In genomic region chr9:127112683-127113539, GRCh38 we compare ENCODE assay signal across 21 cellular contexts. TPM values are rescaled to one million over a fixed set of nuclear protein-coding genes. Genes with fewer than 3 reads are reported as not detected.
DNase-seq lines count a peak whose midpoint lies in the region; ATAC-seq and TF ChIP-seq lines count a peak whose summit lies in the region.
"Had no signal": no experiment of that assay in that cellular context is flagged by ENCODE, and none has a peak within 500 bp of the region (broad histone marks: within the 10 kb centered on the region; RNA-seq: fewer than 3 reads in every experiment).

No MANE protein-coding gene starts in this region.

- H3K4me3 Mint-ChIP-seq in CD14-positive monocyte = no peak overlapping the region
- H3K4me3 Mint-ChIP-seq: activated naive CD4-positive, alpha-beta T cell treated with anti-CD3 and anti-CD28 coated beads, Interleukin-2, amount 50 U/mL, for 24 hours; CD4-positive, CD25-positive, alpha-beta regulatory T cell; IgD-negative memory B cell; mesothelial cell of epicardium; T-helper 2 cell treated with Interferon-gamma antibody and Interleukin-4, amounts not matched to agents 5 μg/mL and 100 μg/mL, for 36 hours had no signal

- DNase-seq in DMS53 (lab: John Stamatoyannopoulos, UW) = peak; percentile 47
- no peak for DNase-seq in DMS53 treated with DMSO at 0.1 percent for 48 hours (lab: John Stamatoyannopoulos, UW; ENCODE audit: unreplicated experiment)
- DNase-seq in RWPE2 (ENCODE audit: low spot score) = no peak
- DNase-seq in heart right ventricle = no peak
- DNase-seq in CD14-positive monocyte (ENCODE audit: low spot score) = no peak
- no peak for DNase-seq in 8988T
- DNase-seq: activated CD4-positive, alpha-beta T cell treated with anti-CD3 and anti-CD28 coated beads, Interleukin-2, amount 50 U/mL, for 1 hour; activated T-cell treated with anti-CD3 and anti-CD28 coated beads, Interleukin-2, amount 50 U/mL, for 1 hour; brain microvascular endothelial cell; CD4-positive, CD25-positive, alpha-beta regulatory T cell; effector CD4-positive, alpha-beta T cell; NCI-H1417 treated with DMSO at 0.1 percent for 48 hours; SIG-M5; stimulated activated naive CD4-positive, alpha-beta T cell treated with Interleukin-2 at 50 U/mL for 16 hours had no signal

- WGBS in heart right ventricle, 2 donors = 81 to 82% methylated on average over 9 of the region's 9 CpGs

- ATAC-seq in RWPE2 (ENCODE audit: low read depth) (peak; percentile 64), heart right ventricle (no peak), GM18502 (IDR thresholded peaks at IDR 0.05; ENCODE audit: poor library complexity, unreplicated experiment) (no peak)

- intact Hi-C loops in heart right ventricle (cut with DNase I) (loop anchor here in 1 of 10 donors (5.0 kb wide), 1 partner anchor 131 kb away; no protein-coding TSS in a partner anchor), CD14-positive monocyte (cut with micrococcal nuclease) (no loop called here)

- H3K27ac ChIP-seq in RWPE2 (ENCODE audit: poor library complexity, severe bottlenecking) (no peak overlapping the region), heart right ventricle (peak overlapping the region in 6 of 10 donors; percentile 28 to 62 (median 48)), subcutaneous abdominal adipose tissue (ENCODE audit: low read depth, low read length) (peak overlapping the region; percentile 37)
- H3K27ac ChIP-seq: 22Rv1, brain microvascular endothelial cell had no signal

- peaks cover 4 to 16% (median 7%) of the 10 kb centered on the region in 3 donors for H3K27me3 Mint-ChIP-seq in CD14-positive monocyte (ENCODE audit: low read depth in 3 of 3)
- H3K27me3 Mint-ChIP-seq: activated naive CD4-positive, alpha-beta T cell treated with anti-CD3 and anti-CD28 coated beads, Interleukin-2, amount 50 U/mL, for 24 hours; IgD-negative memory B cell had no signal

- peaks cover 3% of the 10 kb centered on the region for H3K4me1 Mint-ChIP-seq in CD14-positive monocyte
- H3K4me1 Mint-ChIP-seq: mesothelial cell of epicardium had no signal

- H3K27me3 ChIP-seq in RWPE2 (ENCODE audit: insufficient read depth, poor library complexity, severe bottlenecking) (no peaks in the 10 kb centered on the region), heart right ventricle (no peaks in the 10 kb centered on the region), subcutaneous abdominal adipose tissue (ENCODE audit: control insufficient read depth in 5 of 5, insufficient read depth in 4 of 5, low read length in 5 of 5) (no peaks in the 10 kb centered on the region)
- H3K27me3 ChIP-seq: brain microvascular endothelial cell had no signal

- H3K36me3 Mint-ChIP-seq in CD14-positive monocyte = no peaks in the 10 kb centered on the region
- H3K36me3 Mint-ChIP-seq: CD4-positive, CD25-positive, alpha-beta regulatory T cell had no signal

- no peak for TF ChIP-seq CTCF in RWPE2 (IDR thresholded peaks at IDR 0.05; ENCODE audit: poor library complexity, severe bottlenecking)
- no peak for TF ChIP-seq CTCF in heart right ventricle (IDR thresholded peaks at IDR 0.05)
- no peak for TF ChIP-seq CTCF in CD14-positive monocyte (IDR thresholded peaks at IDR 0.05)

- H3K4me1 ChIP-seq in RWPE2 (ENCODE audit: insufficient read depth, poor library complexity, severe bottlenecking) (peaks cover 9% of the 10 kb centered on the region), heart right ventricle (peaks cover 15 to 98% (median 62%) of the 10 kb centered on the region in 9 donors), subcutaneous abdominal adipose tissue (ENCODE audit: control insufficient read depth in 5 of 5, insufficient read depth in 5 of 5, low read length in 5 of 5) (peaks cover 13 to 95% (median 80%) of the 10 kb centered on the region in 5 donors)

- H3K9ac ChIP-seq in subcutaneous abdominal adipose tissue (ENCODE audit: low read length in 5 of 5) = no peak overlapping the region

- H3K9me3 Mint-ChIP-seq in CD14-positive monocyte = no peaks in the 10 kb centered on the region
- H3K9me3 Mint-ChIP-seq: activated naive CD4-positive, alpha-beta T cell treated with anti-CD3 and anti-CD28 coated beads, Interleukin-2, amount 50 U/mL, for 24 hours; CD4-positive, CD25-positive, alpha-beta regulatory T cell; IgD-negative memory B cell; mesothelial cell of epicardium; T-helper 2 cell treated with Interferon-gamma antibody and Interleukin-4, amounts not matched to agents 5 μg/mL and 100 μg/mL, for 36 hours had no signal

- H3K4me3 ChIP-seq in RWPE2 (ENCODE audit: severe bottlenecking) (no peak overlapping the region), heart right ventricle (no peak overlapping the region), subcutaneous abdominal adipose tissue (ENCODE audit: low read depth in 1 of 5, low read length in 5 of 5) (no peak overlapping the region)

- no peaks in the 10 kb centered on the region for H3K36me3 ChIP-seq in RWPE2 (ENCODE audit: low read depth)
- H3K36me3 ChIP-seq in heart right ventricle = peaks cover 0 to 20% (median 6%) of the 10 kb centered on the region in 9 donors
- peaks cover 0 to 35% (median 35%) of the 10 kb centered on the region in 5 donors for H3K36me3 ChIP-seq in subcutaneous abdominal adipose tissue (ENCODE audit: control insufficient read depth in 5 of 5, insufficient read depth in 5 of 5, low read length in 5 of 5)
- H3K36me3 ChIP-seq: brain microvascular endothelial cell had no signal

- H3K9me3 ChIP-seq in RWPE2 (ENCODE audit: severe bottlenecking) (no peaks in the 10 kb centered on the region), heart right ventricle (no peaks in the 10 kb centered on the region), subcutaneous abdominal adipose tissue (ENCODE audit: control insufficient read depth in 5 of 5, low read length in 5 of 5) (no peaks in the 10 kb centered on the region)

- no peak overlapping the region for H3K27ac Mint-ChIP-seq in CD14-positive monocyte
- H3K27ac Mint-ChIP-seq: activated naive CD4-positive, alpha-beta T cell treated with anti-CD3 and anti-CD28 coated beads, Interleukin-2, amount 50 U/mL, for 24 hours; IgD-negative memory B cell; mesothelial cell of epicardium; T-helper 2 cell treated with Interferon-gamma antibody and Interleukin-4, amounts not matched to agents 5 μg/mL and 100 μg/mL, for 36 hours had no signal

RNA-seq across cellular contexts. Expression of gene ANGPTL2, which starts 9.5 kb away (rescaled TPM):
- total RNA-seq in heart right ventricle = 10 to 100 TPM; 24.2 to 73.5 (median 45.2) TPM
- polyA plus RNA-seq in heart right ventricle (10 to 100 TPM; 16.2 to 22.6 TPM), CD14-positive monocyte (not detected)
- total RNA-seq: CD4-positive, CD25-positive, alpha-beta regulatory T cell had no signal
- polyA plus RNA-seq: CD4-positive, CD25-positive, alpha-beta regulatory T cell had no signal

Comparison
In these comparisons a context has a peak if more than half of its experiments do, and no peak if none do; other contexts are left out.
1. RNA of gene ANGPTL2, which starts 9.5 kb away (polyA plus RNA-seq): 16.2 to 22.6 TPM in heart right ventricle; not detected in CD14-positive monocyte; every median in the first group is over 10 times any median in the second.